In the genomic region with DNA sequence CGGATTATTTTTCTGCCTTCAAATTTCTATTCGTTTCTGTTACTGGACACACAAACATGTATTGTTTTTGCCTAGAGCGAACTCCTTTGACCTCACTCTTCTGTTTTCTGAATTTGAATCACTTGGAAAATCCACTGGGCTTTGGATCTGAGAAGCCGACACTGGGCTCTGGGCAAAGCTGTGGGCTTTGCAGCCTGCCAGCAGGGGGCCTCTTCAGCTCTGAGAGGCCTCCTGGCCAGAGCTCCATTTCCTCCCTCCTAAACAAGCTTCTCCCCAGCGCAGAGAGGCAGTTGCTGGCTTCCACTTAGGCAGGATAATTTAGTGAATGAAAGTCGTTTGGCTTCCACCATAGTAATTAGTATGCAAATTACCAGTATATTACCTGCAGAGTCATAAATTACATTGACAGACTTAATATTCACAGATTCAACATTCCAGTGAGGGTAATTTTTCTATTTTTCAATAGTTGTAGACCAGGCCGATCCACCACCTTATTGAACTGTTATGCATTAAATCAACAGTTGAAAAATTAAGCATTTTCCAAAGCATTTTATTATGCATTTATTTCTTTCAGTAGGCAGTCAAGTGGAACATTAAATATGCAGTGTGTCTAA, we compare ENCODE assay signal across 8 cellular contexts.
DNase-seq lines count a peak whose midpoint lies in the region; ATAC-seq and TF ChIP-seq lines count a peak whose summit lies in the region.

No MANE protein-coding gene starts in this region.

- DNase-seq in GM20000 (ENCODE audit: low spot score) (peak; percentile 60), NB4 (ENCODE audit: low read depth) (peak; percentile 72), SK-N-SH (peak; percentile 66), amygdala (lab: John Stamatoyannopoulos, UW) (peak in 52 of 56 donors; percentile 17 to 91 (median 67)), left ventricle myocardium inferior (peak; percentile 72), putamen (ENCODE audit: low spot score) (peak; percentile 92)

- H3K4me3 ChIP-seq in NB4 (ENCODE audit: low read depth, low read length) (no peak overlapping the region), SK-N-SH (ENCODE audit: low read depth in 2 of 2, low read length in 1 of 2) (peak overlapping the region in 1 of 2 experiments; percentile 16; a peak in 1 of 4 replicates), left ventricle myocardium inferior (peak overlapping the region; percentile 3)

- no peak for TF ChIP-seq POLR2A in NB4 (IDR thresholded peaks at IDR 0.05; ENCODE audit: extremely low read depth, insufficient read length)

- intact Hi-C loops in left ventricle myocardium inferior (cut with micrococcal nuclease): loop anchor here (10.0 kb wide), 1 partner anchor 204 kb away; a partner anchor contains a TSS

- no peak for TF ChIP-seq EP300 in SK-N-SH (IDR thresholded peaks at IDR 0.05; ENCODE audit: borderline replicate concordance in 1 of 2, low read depth in 1 of 2, low read length in 1 of 2)

- H3K9me2 ChIP-seq in SK-N-SH: no peaks in the 10 kb centered on the region

- H3F3A ChIP-seq in SK-N-SH (replicated peaks; ENCODE audit: insufficient read depth): peaks cover 5% of the 10 kb centered on the region

- H4K20me1 ChIP-seq in SK-N-SH (ENCODE audit: insufficient read depth): no peaks in the 10 kb centered on the region

- WGBS in SK-N-SH (ENCODE audit: low lambda C conversion rate): 35% methylated on average over 7 of the region's 7 CpGs

- POLR2A ChIA-PET in SK-N-SH (lab: Yijun Ruan, JAX): interaction anchor here (0.9 to 1.6 kb wide), 3 partner anchors 82 to 208 kb away, joined by 4 to 13 read pairs (median 7); a partner anchor contains a TSS

- H3K9me3 ChIP-seq in SK-N-SH: no peaks in the 10 kb centered on the region
- H3K9me3 ChIP-seq in left ventricle myocardium inferior (replicated peaks): no peaks in the 10 kb centered on the region

- peak; percentile 86 for TF ChIP-seq RAD21 in SK-N-SH (IDR thresholded peaks at IDR 0.05; ENCODE audit: low read length)

- H3K4me2 ChIP-seq in SK-N-SH: no peak overlapping the region

- peaks cover 0 to 26% of the 10 kb centered on the region in 2 experiments; a peak in 2 of 4 replicates for H3K4me1 ChIP-seq in SK-N-SH (ENCODE audit: control insufficient read depth in 1 of 2, insufficient read depth in 2 of 2, low read depth in 1 of 2, low read length in 1 of 2)
- H3K4me1 ChIP-seq in left ventricle myocardium inferior: peaks cover 9% of the 10 kb centered on the region

- CTCF ChIA-PET in SK-N-SH (lab: Yijun Ruan, JAX): interaction anchor here (0.6 to 7.0 kb wide), 33 partner anchors 9 to 247 kb away, joined by 3 to 76 read pairs (median 4); a partner anchor contains a TSS

- H3K9ac ChIP-seq in SK-N-SH: no peak overlapping the region

- no peak for ATAC-seq in GM21526 (IDR thresholded peaks at IDR 0.05; ENCODE audit: low FRiP score, unreplicated experiment)

- H3K79me2 ChIP-seq in SK-N-SH (ENCODE audit: insufficient read depth): no peaks in the 10 kb centered on the region

- H3K27me3 ChIP-seq in SK-N-SH (ENCODE audit: insufficient read depth) (no peaks in the 10 kb centered on the region), left ventricle myocardium inferior (ENCODE audit: low read depth) (no peaks in the 10 kb centered on the region)

- TF ChIP-seq CTCF in C4-2B (conservative IDR thresholded peaks at IDR 0.05): peak; percentile 98
- TF ChIP-seq CTCF in GM20000 (IDR thresholded peaks at IDR 0.05; ENCODE audit: extremely low read depth, missing control alignments): peak; percentile 84
- TF ChIP-seq CTCF in NB4 (IDR thresholded peaks at IDR 0.05; ENCODE audit: low read depth, low read length): peak; percentile 96
- peak; percentile 96 for TF ChIP-seq CTCF in SK-N-SH (IDR thresholded peaks at IDR 0.05)
- peak; percentile 98 for TF ChIP-seq CTCF in left ventricle myocardium inferior (IDR thresholded peaks at IDR 0.05; ENCODE audit: borderline replicate concordance)

- H3K27ac ChIP-seq in C4-2B (no peak overlapping the region), SK-N-SH (ENCODE audit: low read depth in 2 of 2, low read length in 1 of 2) (peak overlapping the region in 1 of 2 experiments; percentile 66; a peak in 2 of 4 replicates), left ventricle myocardium inferior (replicated peaks) (no peak overlapping the region)

- no peaks in the 10 kb centered on the region for H3K36me3 ChIP-seq in SK-N-SH (replicated peaks in 1 of 2; ENCODE audit: control insufficient read depth in 1 of 2, insufficient read depth in 2 of 2, low read length in 1 of 2)
- H3K36me3 ChIP-seq in left ventricle myocardium inferior: no peaks in the 10 kb centered on the region

- H2AFZ ChIP-seq in SK-N-SH (ENCODE audit: low read depth): peak overlapping the region; percentile 76; the same call in 1 of the 2 replicates

TF ChIP-seq in SK-N-SH, 30 proteins besides CTCF, POLR2A, EP300 and RAD21 (continues in another document):
- TF ChIP-seq GATA2 (CRISPR knock-in tag; IDR thresholded peaks at IDR 0.05) (no peak), FOSL2 (IDR thresholded peaks at IDR 0.05; ENCODE audit: borderline replicate concordance, low read depth) (no peak), TEAD4 (IDR thresholded peaks at IDR 0.05; ENCODE audit: borderline replicate concordance, insufficient read depth) (no peak), GABPA (IDR thresholded peaks at IDR 0.05; ENCODE audit: low read depth) (no peak), POLR2AphosphoS5 (IDR thresholded peaks at IDR 0.05; ENCODE audit: low read depth, low read length) (no peak), EZH2phosphoT487 (IDR thresholded peaks at IDR 0.05; ENCODE audit: borderline replicate concordance, low read depth) (no peak), MXI1 (IDR thresholded peaks at IDR 0.05; ENCODE audit: low read depth, low read length) (no peak), ELF1 (IDR thresholded peaks at IDR 0.05) (0 out of 2 replicates have a peak, but pooled peaks have one; percentile 15), FOXJ3 (CRISPR knock-in tag; IDR thresholded peaks at IDR 0.05) (no peak), RFX5 (IDR thresholded peaks at IDR 0.05; ENCODE audit: low read length) (0 out of 2 replicates have a peak, but pooled peaks have one; percentile 50)
- TF ChIP-seq, protein P1, sequence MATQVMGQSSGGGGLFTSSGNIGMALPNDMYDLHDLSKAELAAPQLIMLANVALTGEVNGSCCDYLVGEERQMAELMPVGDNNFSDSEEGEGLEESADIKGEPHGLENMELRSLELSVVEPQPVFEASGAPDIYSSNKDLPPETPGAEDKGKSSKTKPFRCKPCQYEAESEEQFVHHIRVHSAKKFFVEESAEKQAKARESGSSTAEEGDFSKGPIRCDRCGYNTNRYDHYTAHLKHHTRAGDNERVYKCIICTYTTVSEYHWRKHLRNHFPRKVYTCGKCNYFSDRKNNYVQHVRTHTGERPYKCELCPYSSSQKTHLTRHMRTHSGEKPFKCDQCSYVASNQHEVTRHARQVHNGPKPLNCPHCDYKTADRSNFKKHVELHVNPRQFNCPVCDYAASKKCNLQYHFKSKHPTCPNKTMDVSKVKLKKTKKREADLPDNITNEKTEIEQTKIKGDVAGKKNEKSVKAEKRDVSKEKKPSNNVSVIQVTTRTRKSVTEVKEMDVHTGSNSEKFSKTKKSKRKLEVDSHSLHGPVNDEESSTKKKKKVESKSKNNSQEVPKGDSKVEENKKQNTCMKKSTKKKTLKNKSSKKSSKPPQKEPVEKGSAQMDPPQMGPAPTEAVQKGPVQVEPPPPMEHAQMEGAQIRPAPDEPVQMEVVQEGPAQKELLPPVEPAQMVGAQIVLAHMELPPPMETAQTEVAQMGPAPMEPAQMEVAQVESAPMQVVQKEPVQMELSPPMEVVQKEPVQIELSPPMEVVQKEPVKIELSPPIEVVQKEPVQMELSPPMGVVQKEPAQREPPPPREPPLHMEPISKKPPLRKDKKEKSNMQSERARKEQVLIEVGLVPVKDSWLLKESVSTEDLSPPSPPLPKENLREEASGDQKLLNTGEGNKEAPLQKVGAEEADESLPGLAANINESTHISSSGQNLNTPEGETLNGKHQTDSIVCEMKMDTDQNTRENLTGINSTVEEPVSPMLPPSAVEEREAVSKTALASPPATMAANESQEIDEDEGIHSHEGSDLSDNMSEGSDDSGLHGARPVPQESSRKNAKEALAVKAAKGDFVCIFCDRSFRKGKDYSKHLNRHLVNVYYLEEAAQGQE (IDR thresholded peaks at IDR 0.05; ENCODE audit: low read depth, low read length): no peak
- TF ChIP-seq, protein P2, sequence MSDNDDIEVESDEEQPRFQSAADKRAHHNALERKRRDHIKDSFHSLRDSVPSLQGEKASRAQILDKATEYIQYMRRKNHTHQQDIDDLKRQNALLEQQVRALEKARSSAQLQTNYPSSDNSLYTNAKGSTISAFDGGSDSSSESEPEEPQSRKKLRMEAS (IDR thresholded peaks at IDR 0.05; ENCODE audit: low read depth): no peak
- TF ChIP-seq, protein P3, sequence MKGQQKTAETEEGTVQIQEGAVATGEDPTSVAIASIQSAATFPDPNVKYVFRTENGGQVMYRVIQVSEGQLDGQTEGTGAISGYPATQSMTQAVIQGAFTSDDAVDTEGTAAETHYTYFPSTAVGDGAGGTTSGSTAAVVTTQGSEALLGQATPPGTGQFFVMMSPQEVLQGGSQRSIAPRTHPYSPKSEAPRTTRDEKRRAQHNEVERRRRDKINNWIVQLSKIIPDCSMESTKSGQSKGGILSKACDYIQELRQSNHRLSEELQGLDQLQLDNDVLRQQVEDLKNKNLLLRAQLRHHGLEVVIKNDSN (IDR thresholded peaks at IDR 0.05; ENCODE audit: borderline replicate concordance, low read depth): no peak
- TF ChIP-seq, protein P4, sequence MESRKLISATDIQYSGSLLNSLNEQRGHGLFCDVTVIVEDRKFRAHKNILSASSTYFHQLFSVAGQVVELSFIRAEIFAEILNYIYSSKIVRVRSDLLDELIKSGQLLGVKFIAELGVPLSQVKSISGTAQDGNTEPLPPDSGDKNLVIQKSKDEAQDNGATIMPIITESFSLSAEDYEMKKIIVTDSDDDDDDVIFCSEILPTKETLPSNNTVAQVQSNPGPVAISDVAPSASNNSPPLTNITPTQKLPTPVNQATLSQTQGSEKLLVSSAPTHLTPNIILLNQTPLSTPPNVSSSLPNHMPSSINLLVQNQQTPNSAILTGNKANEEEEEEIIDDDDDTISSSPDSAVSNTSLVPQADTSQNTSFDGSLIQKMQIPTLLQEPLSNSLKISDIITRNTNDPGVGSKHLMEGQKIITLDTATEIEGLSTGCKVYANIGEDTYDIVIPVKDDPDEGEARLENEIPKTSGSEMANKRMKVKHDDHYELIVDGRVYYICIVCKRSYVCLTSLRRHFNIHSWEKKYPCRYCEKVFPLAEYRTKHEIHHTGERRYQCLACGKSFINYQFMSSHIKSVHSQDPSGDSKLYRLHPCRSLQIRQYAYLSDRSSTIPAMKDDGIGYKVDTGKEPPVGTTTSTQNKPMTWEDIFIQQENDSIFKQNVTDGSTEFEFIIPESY (IDR thresholded peaks at IDR 0.05; ENCODE audit: borderline replicate concordance, low read depth): no peak
